In genomic region chr3:24497942-24498341, GRCh38 we compare ENCODE assay signal across 2 cellular contexts.
A peak's percentile ranks its signal among the peaks of the same experiment; 100 is the strongest.
TF ChIP-seq lines count a peak whose summit lies in the region.

No MANE protein-coding gene starts in this region.

TF ChIP-seq in HepG2, 621 proteins besides CTCF, POLR2A, EP300 and RAD21:
- TF ChIP-seq MAX (IDR thresholded peaks at IDR 0.05) (no peak), MAFF (IDR thresholded peaks at IDR 0.05; ENCODE audit: low read depth, low read length) (peak; percentile 26; the same call in 1 of the 2 replicates), MAFK (conservative IDR thresholded peaks at IDR 0.05 in 1 of 2, IDR thresholded peaks at IDR 0.05 in 1 of 2; ENCODE audit: low read length in 2 of 2) (peak; percentile 15 to 48; a peak in 1 of 4 replicates), IRF9 (CRISPR knock-in tag; IDR thresholded peaks at IDR 0.05; ENCODE audit: borderline replicate concordance) (no peak), ZNF501 (CRISPR knock-in tag; IDR thresholded peaks at IDR 0.05) (no peak), ZNF691 (CRISPR knock-in tag; IDR thresholded peaks at IDR 0.05; ENCODE audit: borderline replicate concordance, low read depth) (no peak), ZNF318 (CRISPR knock-in tag; IDR thresholded peaks at IDR 0.05) (no peak), ZKSCAN8 (CRISPR knock-in tag; IDR thresholded peaks at IDR 0.05; ENCODE audit: borderline replicate concordance) (no peak)

TF ChIP-seq in WTC11, 78 proteins besides CTCF, POLR2A, EP300 and RAD21:
- TF ChIP-seq ZNF232 (CRISPR knock-in tag; IDR thresholded peaks at IDR 0.05), result no peak
- no peak for TF ChIP-seq ELF4 (CRISPR knock-in tag; IDR thresholded peaks at IDR 0.05; ENCODE audit: low read depth)
- TF ChIP-seq RELA (CRISPR knock-in tag; IDR thresholded peaks at IDR 0.05; ENCODE audit: borderline replicate concordance), result no peak
- no peak for TF ChIP-seq FOXP1 (CRISPR knock-in tag; IDR thresholded peaks at IDR 0.05; ENCODE audit: borderline replicate concordance)
- no peak for TF ChIP-seq ZNF416 (CRISPR knock-in tag; IDR thresholded peaks at IDR 0.05)
- TF ChIP-seq ATF1 (CRISPR knock-in tag; IDR thresholded peaks at IDR 0.05), result no peak
